8 cellular contexts compared by ENCODE assay signal in the genomic region with DNA sequence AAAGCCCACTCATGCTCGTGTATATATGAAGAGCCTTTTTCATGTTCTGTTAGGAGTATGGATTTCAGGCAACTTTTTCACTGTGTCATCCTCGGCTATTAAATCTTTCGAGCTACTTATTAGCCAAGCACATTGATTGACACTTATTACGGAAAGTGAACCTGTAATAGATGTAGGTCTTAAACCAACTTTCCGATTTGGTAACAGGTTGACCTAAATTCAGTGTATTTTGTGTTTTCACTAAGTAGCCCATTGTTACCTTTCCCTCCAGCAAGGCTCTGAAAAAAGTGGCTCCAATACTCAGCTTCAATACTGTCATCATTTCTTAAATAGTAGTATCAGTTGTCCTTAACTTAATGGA. TPM values are rescaled to one million over a fixed set of nuclear protein-coding genes. Genes with fewer than 3 reads are reported as not detected.
DNase-seq lines count a peak whose midpoint lies in the region; ATAC-seq and TF ChIP-seq lines count a peak whose summit lies in the region.

No MANE protein-coding gene starts in this region.

- H3K4me1 ChIP-seq in adrenal gland (replicated peaks in 1 of 2) (peaks cover 6 to 16% of the 10 kb centered on the region in 2 donors), liver (ENCODE audit: control insufficient read depth in 4 of 4, insufficient read depth in 4 of 4, low read length in 3 of 4) (peaks cover 3 to 11% (median 5%) of the 10 kb centered on the region in 4 donors), tibial nerve (peaks cover 0 to 44% (median 15%) of the 10 kb centered on the region in 4 donors)

- TF ChIP-seq POLR2A in adrenal gland (IDR thresholded peaks at IDR 0.05) (no peak), tibial nerve (IDR thresholded peaks at IDR 0.05) (no peak)

- peak overlapping the region in 4 of 5 donors; percentile 93 to 99 (median 94) for H3K27ac ChIP-seq in adrenal gland
- peak overlapping the region; percentile 90 to 94 for H3K27ac ChIP-seq in liver (ENCODE audit: low read depth in 1 of 2, low read length in 2 of 2)
- H3K27ac ChIP-seq in tibial nerve, result peak overlapping the region; percentile 93 to 98 (median 96)

- H3K27me3 Mint-ChIP-seq in activated T-cell treated with anti-CD3 and anti-CD28 coated beads, Interleukin-2, amount 50 U/mL, for 72 hours (ENCODE audit: low read depth), result no peaks in the 10 kb centered on the region

- WGBS in adrenal gland, 4 donors, result 20 to 31% (median 22%) methylated on average over 5 of the region's 5 CpGs
- 5% methylated on average over 5 of the region's 5 CpGs for WGBS in liver
- WGBS in tibial nerve, 2 donors, result 9 to 19% methylated on average over 5 of the region's 5 CpGs

- DNase-seq in activated T-cell treated with anti-CD3 and anti-CD28 coated beads, Interleukin-2, amount 50 U/mL, for 72 hours, result no peak
- DNase-seq in activated T-cell treated with anti-CD3 and anti-CD28 coated beads for 4 hours, result no peak
- DNase-seq in adrenal gland, result no peak
- no peak for DNase-seq in tibial nerve (ENCODE audit: low spot score in 2 of 2)
- no peak for DNase-seq in stimulated activated CD4-positive, alpha-beta T cell treated with anti-CD3 and anti-CD28 coated beads, Interleukin-2, amount 100 ng/mL, for 24 hours

- no peak for ATAC-seq in activated T-cell treated with anti-CD3 and anti-CD28 coated beads, Interleukin-2, amount 50 U/mL, for 72 hours (replicated peaks in 1 of 2)
- ATAC-seq in GM21423 (IDR thresholded peaks at IDR 0.05; ENCODE audit: unreplicated experiment) (no peak), HG03521 (IDR thresholded peaks at IDR 0.05; ENCODE audit: unreplicated experiment) (no peak)

- H3K36me3 ChIP-seq in adrenal gland (replicated peaks in 1 of 2), result no peaks in the 10 kb centered on the region
- no peaks in the 10 kb centered on the region for H3K36me3 ChIP-seq in liver (ENCODE audit: control insufficient read depth in 4 of 4, insufficient read depth in 3 of 4, low read depth in 1 of 4, low read length in 3 of 4)
- H3K36me3 ChIP-seq in tibial nerve, result peaks cover 0 to 5% (median 0%) of the 10 kb centered on the region in 3 donors

- TF ChIP-seq EP300 in tibial nerve (IDR thresholded peaks at IDR 0.05), result no peak

- H3K4me1 Mint-ChIP-seq in activated T-cell treated with anti-CD3 and anti-CD28 coated beads, Interleukin-2, amount 50 U/mL, for 72 hours (ENCODE audit: low read depth), result peaks cover 57% of the 10 kb centered on the region

- TF ChIP-seq CTCF in adrenal gland (IDR thresholded peaks at IDR 0.05), result no peak
- no peak for TF ChIP-seq CTCF in liver (IDR thresholded peaks at IDR 0.05; ENCODE audit: low read depth, low read length, missing input control)
- no peak for TF ChIP-seq CTCF in tibial nerve (IDR thresholded peaks at IDR 0.05)

- H3K4me3 Mint-ChIP-seq in activated T-cell treated with anti-CD3 and anti-CD28 coated beads, Interleukin-2, amount 50 U/mL, for 72 hours, result peak overlapping the region; percentile 94 to 100

- peak overlapping the region; percentile 96 for H3K27ac Mint-ChIP-seq in activated T-cell treated with anti-CD3 and anti-CD28 coated beads, Interleukin-2, amount 50 U/mL, for 72 hours

- peaks cover 10 to 18% of the 10 kb centered on the region in 2 donors for H3K36me3 Mint-ChIP-seq in activated T-cell treated with anti-CD3 and anti-CD28 coated beads, Interleukin-2, amount 50 U/mL, for 72 hours (ENCODE audit: insufficient read depth in 2 of 2)

- H3K9ac ChIP-seq in liver (ENCODE audit: low read depth in 1 of 2, low read length in 2 of 2), result peak overlapping the region; percentile 3 to 72

- H3K27me3 ChIP-seq in adrenal gland (no peaks in the 10 kb centered on the region), liver (ENCODE audit: control insufficient read depth in 4 of 4, insufficient read depth in 4 of 4, low read length in 3 of 4) (no peaks in the 10 kb centered on the region), tibial nerve (no peaks in the 10 kb centered on the region)

- peak; percentile 6 to 36 for TF ChIP-seq RAD21 in liver (IDR thresholded peaks at IDR 0.05)

- no peaks in the 10 kb centered on the region for H3K9me3 Mint-ChIP-seq in activated T-cell treated with anti-CD3 and anti-CD28 coated beads, Interleukin-2, amount 50 U/mL, for 72 hours

- peak overlapping the region in 2 of 4 donors; percentile 75 to 99 for H3K4me3 ChIP-seq in adrenal gland
- H3K4me3 ChIP-seq in liver (ENCODE audit: low read depth in 1 of 3, low read length in 3 of 3), result peak overlapping the region; percentile 59 to 100 (median 84)
- H3K4me3 ChIP-seq in tibial nerve, result peak overlapping the region; percentile 68 to 96 (median 91)

- H3K9me3 ChIP-seq in adrenal gland (replicated peaks in 1 of 3), result no peaks in the 10 kb centered on the region
- H3K9me3 ChIP-seq in liver (ENCODE audit: control insufficient read depth in 4 of 4, low read length in 3 of 4), result no peaks in the 10 kb centered on the region
- no peaks in the 10 kb centered on the region for H3K9me3 ChIP-seq in tibial nerve

- intact Hi-C loops in adrenal gland (cut with DNase I), result loop anchor here in 1 of 2 donors (10.0 kb wide), 1 partner anchor 63 kb away; no protein-coding TSS in a partner anchor

TF ChIP-seq in liver, 16 proteins besides CTCF, POLR2A, EP300 and RAD21 (continues in another document):
- TF ChIP-seq, protein P1, sequence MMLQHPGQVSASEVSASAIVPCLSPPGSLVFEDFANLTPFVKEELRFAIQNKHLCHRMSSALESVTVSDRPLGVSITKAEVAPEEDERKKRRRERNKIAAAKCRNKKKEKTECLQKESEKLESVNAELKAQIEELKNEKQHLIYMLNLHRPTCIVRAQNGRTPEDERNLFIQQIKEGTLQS (IDR thresholded peaks at IDR 0.05), result peak; percentile 30
- TF ChIP-seq RXRA (IDR thresholded peaks at IDR 0.05) (peak; percentile 63 to 65), HNF4A (conservative IDR thresholded peaks at IDR 0.05) (peak; percentile 38 to 39), HNF4G (IDR thresholded peaks at IDR 0.05) (no peak), TAF1 (conservative IDR thresholded peaks at IDR 0.05) (peak; percentile 70), ZBTB33 (IDR thresholded peaks at IDR 0.05) (peak; percentile 36), GABPA (IDR thresholded peaks at IDR 0.05 in 1 of 2, conservative IDR thresholded peaks at IDR 0.05 in 1 of 2) (peak in 1 of 2 donors; percentile 25), EGR1 (IDR thresholded peaks at IDR 0.05; ENCODE audit: low read depth in 2 of 2) (no peak), YY1 (IDR thresholded peaks at IDR 0.05) (peak; percentile 66), FOXA1 (IDR thresholded peaks at IDR 0.05) (no peak)
- TF ChIP-seq, protein P2, sequence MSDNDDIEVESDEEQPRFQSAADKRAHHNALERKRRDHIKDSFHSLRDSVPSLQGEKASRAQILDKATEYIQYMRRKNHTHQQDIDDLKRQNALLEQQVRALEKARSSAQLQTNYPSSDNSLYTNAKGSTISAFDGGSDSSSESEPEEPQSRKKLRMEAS (IDR thresholded peaks at IDR 0.05), result no peak

RNA-seq across cellular contexts. Expression of gene PAK2, which starts 1.7 kb away (rescaled TPM):
- 100 to 1,000 TPM in 1 of 2 donors, 10 to 100 TPM in 1; 99.9 to 109 TPM for total RNA-seq in activated T-cell treated with anti-CD3 and anti-CD28 coated beads, Interleukin-2, amount 50 U/mL, for 72 hours
- total RNA-seq in adrenal gland (10 to 100 TPM; 22.1 to 62.0 (median 53.5) TPM), liver (10 to 100 TPM; 30.4 to 44.3 TPM), tibial nerve (10 to 100 TPM; 43.3 to 75.6 (median 49.8) TPM)
- polyA plus RNA-seq in adrenal gland (10 to 100 TPM; 15.3 to 43.5 (median 16.3) TPM), liver (10 to 100 TPM; 16.0 to 19.4 TPM)

RNA-seq across cellular contexts. Expression of gene PIGX, which starts 29.2 kb away (rescaled TPM):
- 10 to 100 TPM; 72.7 to 81.6 TPM for total RNA-seq in activated T-cell treated with anti-CD3 and anti-CD28 coated beads, Interleukin-2, amount 50 U/mL, for 72 hours
- 10 to 100 TPM; 17.7 to 33.9 (median 26.1) TPM for total RNA-seq in adrenal gland
- 10 to 100 TPM; 10.2 to 30.7 (median 10.8) TPM for polyA plus RNA-seq in adrenal gland
- total RNA-seq in liver, result 10 to 100 TPM in 1 of 2 donors, 1 to 10 TPM in 1; 7.1 to 10.0 TPM
- polyA plus RNA-seq in liver, result 1 to 10 TPM; 5.1 to 6.0 TPM
- 10 to 100 TPM; 28.8 to 57.9 (median 33.7) TPM for total RNA-seq in tibial nerve

RNA-seq across cellular contexts. Expression of gene CEP19, which starts 29.3 kb away (rescaled TPM):
- total RNA-seq in activated T-cell treated with anti-CD3 and anti-CD28 coated beads, Interleukin-2, amount 50 U/mL, for 72 hours, result 1 to 10 TPM; 5.3 to 5.9 TPM
- total RNA-seq in adrenal gland, result 10 to 100 TPM in 1 of 8 donors, 1 to 10 TPM in 7; 1.2 to 11.5 (median 3.1) TPM
- polyA plus RNA-seq in adrenal gland, result 1 to 10 TPM in 2 of 3 donors, under 1 TPM in 1; 0.88 to 4.2 (median 2.1) TPM
- under 1 TPM; 0.59 to 0.79 TPM for total RNA-seq in liver
- under 1 TPM; 0.44 to 0.75 TPM for polyA plus RNA-seq in liver
- total RNA-seq in tibial nerve, result 1 to 10 TPM; 1.8 to 4.0 (median 3.2) TPM
